Comparison of ENCODE assay signal across 8 cellular contexts in genomic region chr1:234065794-234066447, GRCh38.
DNase-seq lines count a peak whose midpoint lies in the region; ATAC-seq and TF ChIP-seq lines count a peak whose summit lies in the region.

No MANE protein-coding gene starts in this region.

- peak; percentile 12 for DNase-seq in GM12864 (ENCODE audit: low read depth)
- peak; percentile 29 to 38 for DNase-seq in NOMO-1 (lab: John Stamatoyannopoulos, UW; ENCODE audit: unreplicated experiment in 2 of 2)
- peak; percentile 4 for DNase-seq in activated CD8-positive, alpha-beta memory T cell treated with anti-CD3 and anti-CD28 coated beads, Interleukin-2, amount 50 U/mL, for 1 hour (ENCODE audit: extremely low read depth)
- DNase-seq in epidermal melanocyte (ENCODE audit: insufficient read length, low spot score): peak; percentile 69
- DNase-seq in naive thymus-derived CD8-positive, alpha-beta T cell: peak; percentile 26 to 77 (median 50)
- DNase-seq in stimulated activated naive CD8-positive, alpha-beta T cell treated with anti-CD3 and anti-CD28 coated beads, Interleukin-15, Interleukin-2, amounts not matched to agents 100 U/mL and 50 U/mL, for 24 hours: peak; percentile 84

- H3K4me3 ChIP-seq in GM12864 (ENCODE audit: low read depth, low read length): no peak overlapping the region

- POLR2A ChIA-PET in naive thymus-derived CD8-positive, alpha-beta T cell (lab: Charles Lee): no interaction called here

- H3K27ac Mint-ChIP-seq in naive thymus-derived CD8-positive, alpha-beta T cell: no peak overlapping the region

- ATAC-seq in HG03378 (IDR thresholded peaks at IDR 0.05; ENCODE audit: unreplicated experiment): peak; percentile 46
- ATAC-seq in naive thymus-derived CD8-positive, alpha-beta T cell: no peak
- no peak for ATAC-seq in stimulated activated naive CD8-positive, alpha-beta T cell treated with anti-CD3 and anti-CD28 coated beads, Interleukin-15, Interleukin-2, amounts not matched to agents 100 U/mL and 50 U/mL, for 24 hours
- no peak for ATAC-seq in HG03571 (IDR thresholded peaks at IDR 0.05; ENCODE audit: unreplicated experiment)

- H3K4me1 Mint-ChIP-seq in naive thymus-derived CD8-positive, alpha-beta T cell: peaks cover 0 to 2% (median 0%) of the 10 kb centered on the region in 4 donors

- H3K9me3 Mint-ChIP-seq in naive thymus-derived CD8-positive, alpha-beta T cell: peaks cover 4 to 16% (median 12%) of the 10 kb centered on the region in 9 donors

- H3K4me3 Mint-ChIP-seq in naive thymus-derived CD8-positive, alpha-beta T cell: no peak overlapping the region

- TF ChIP-seq CTCF in GM12864 (IDR thresholded peaks at IDR 0.05; ENCODE audit: low read depth, low read length, missing control alignments): peak; percentile 78

- H3K36me3 Mint-ChIP-seq in naive thymus-derived CD8-positive, alpha-beta T cell: peaks cover 0 to 10% (median 9%) of the 10 kb centered on the region in 3 donors

- H3K27me3 Mint-ChIP-seq in naive thymus-derived CD8-positive, alpha-beta T cell: peaks cover 3 to 27% (median 12%) of the 10 kb centered on the region in 5 donors

Comparison
In these comparisons a context has a peak if more than half of its experiments do, and no peak if none do; other contexts are left out.
1. DNase-seq: peak in every context shown above with its lines; median percentile 84 in stimulated activated naive CD8-positive, alpha-beta T cell treated with anti-CD3 and anti-CD28 coated beads, Interleukin-15, Interleukin-2, amounts not matched to agents 100 U/mL and 50 U/mL, for 24 hours; 69 in epidermal melanocyte; 50 in naive thymus-derived CD8-positive, alpha-beta T cell; 34 in NOMO-1; 12 in GM12864; 4 in activated CD8-positive, alpha-beta memory T cell treated with anti-CD3 and anti-CD28 coated beads, Interleukin-2, amount 50 U/mL, for 1 hour.